Comparison of ENCODE assay signal across 25 cellular contexts in genomic region chr20:21090738-21091120, GRCh38. TPM values are rescaled to one million over a fixed set of nuclear protein-coding genes. Genes with fewer than 3 reads are reported as not detected.
DNase-seq lines count a peak whose midpoint lies in the region; ATAC-seq and TF ChIP-seq lines count a peak whose summit lies in the region.
"Had no signal": no experiment of that assay in that cellular context is flagged by ENCODE, and none has a peak within 500 bp of the region (broad histone marks: within the 10 kb centered on the region; RNA-seq: fewer than 3 reads in every experiment).

No MANE protein-coding gene starts in this region.

- no peak overlapping the region for H3K9ac ChIP-seq in iPS-15b (ENCODE audit: low read depth, low read length)

- H3K27me3 ChIP-seq in DOHH2 (ENCODE audit: control insufficient read depth, low read length) (no peaks in the 10 kb centered on the region), iPS-15b (ENCODE audit: control insufficient read depth, insufficient read depth, low read length) (peaks cover 5% of the 10 kb centered on the region), left lung (peaks cover 52 to 82% of the 10 kb centered on the region in 2 donors)
- H3K27me3 ChIP-seq: right lobe of liver had no signal

- POLR2A ChIA-PET in RWPE1 (lab: Yijun Ruan, JAX; ENCODE audit: low non-redundant PET), result interaction anchor here (0.7 kb wide), 1 partner anchor 9 kb away, joined by 3 read pairs; no protein-coding TSS in a partner anchor

- intact Hi-C loops in left lung (cut with DNase I), result no loop called here

- no peak overlapping the region for H3K27ac ChIP-seq in DOHH2 (ENCODE audit: low read depth, low read length)
- no peak overlapping the region for H3K27ac ChIP-seq in left lung
- H3K27ac ChIP-seq in RWPE1, result no peak overlapping the region
- H3K27ac ChIP-seq in caudate nucleus (ENCODE audit: low read depth, low read length), result no peak overlapping the region
- H3K27ac ChIP-seq: heart left ventricle, right lobe of liver, tibial artery had no signal

- no peak for ATAC-seq in left lung
- no peak for ATAC-seq in HG03039 (IDR thresholded peaks at IDR 0.05; ENCODE audit: unreplicated experiment)
- ATAC-seq: activated T-cell treated with anti-CD3 and anti-CD28 coated beads, Interleukin-2, amount 50 U/mL, for 4 hours; effector memory CD8-positive, alpha-beta T cell; heart left ventricle; HepG2; right lobe of liver; SK-N-SH treated with all-trans-retinoic acid at 6 μM for 48 hours; stimulated activated memory B cell treated with anti-CD40 and anti-IgM and Interleukin-4, amounts not matched to agents 10 μg/mL and 1 μg/mL and 100 μg/mL, for 72 hours had no signal

- peak overlapping the region; percentile 60 for H3K4me2 ChIP-seq in DOHH2 (ENCODE audit: low read length)

- H3K4me1 ChIP-seq in DOHH2 (ENCODE audit: control insufficient read depth, low read length) (peaks cover 20% of the 10 kb centered on the region), iPS-15b (ENCODE audit: control insufficient read depth, insufficient read depth, low read length) (peaks cover 26% of the 10 kb centered on the region), left lung (no peaks in the 10 kb centered on the region)
- H3K4me1 ChIP-seq: heart left ventricle, right lobe of liver, tibial artery had no signal

- H3K9me2 ChIP-seq in DOHH2 (replicated peaks; ENCODE audit: control insufficient read depth, low read length), result no peaks in the 10 kb centered on the region

- H3F3A ChIP-seq in DOHH2 (ENCODE audit: control insufficient read depth, insufficient read depth), result no peaks in the 10 kb centered on the region

- TF ChIP-seq CTCF in DOHH2 (IDR thresholded peaks at IDR 0.05; ENCODE audit: low read depth, low read length, poor library complexity, severe bottlenecking) (no peak), left lung (IDR thresholded peaks at IDR 0.05) (no peak), RWPE1 (conservative IDR thresholded peaks at IDR 0.05; ENCODE audit: low read depth) (no peak)

- no peaks in the 10 kb centered on the region for H3K9me3 ChIP-seq in DOHH2 (ENCODE audit: control insufficient read depth, insufficient read depth, low read length)
- H3K9me3 ChIP-seq in iPS-15b (ENCODE audit: control insufficient read depth, insufficient read depth, low read length), result no peaks in the 10 kb centered on the region
- H3K9me3 ChIP-seq in left lung, result no peaks in the 10 kb centered on the region
- H3K9me3 ChIP-seq: heart left ventricle, right lobe of liver, tibial artery had no signal

- H3K36me3 ChIP-seq in DOHH2 (ENCODE audit: control insufficient read depth, low read length) (no peaks in the 10 kb centered on the region), iPS-15b (ENCODE audit: control insufficient read depth, insufficient read depth, low read length) (no peaks in the 10 kb centered on the region), left lung (no peaks in the 10 kb centered on the region)
- H3K36me3 ChIP-seq: heart left ventricle, right lobe of liver, tibial artery had no signal

- H3K4me3 ChIP-seq in DOHH2 (ENCODE audit: low read length) (no peak overlapping the region), iPS-15b (ENCODE audit: low read depth, low read length) (peak overlapping the region; percentile 18), left lung (no peak overlapping the region)
- H3K4me3 ChIP-seq: heart left ventricle, lung, right lobe of liver, tibial artery had no signal

- no peaks in the 10 kb centered on the region for H4K20me1 ChIP-seq in DOHH2 (ENCODE audit: control insufficient read depth, insufficient read depth, low read depth, low read length)

- CTCF ChIA-PET in RWPE1 (lab: Yijun Ruan, JAX), result interaction anchor here (0.7 kb wide), 1 partner anchor 380 kb away, joined by 3 read pairs; no protein-coding TSS in a partner anchor

- H3K79me2 ChIP-seq in DOHH2 (ENCODE audit: control insufficient read depth, low read length), result no peaks in the 10 kb centered on the region

- DNase-seq in NCI-H1105 treated with DMSO at 0.1 percent for 48 hours (lab: John Stamatoyannopoulos, UW) (peak; percentile 82), NCI-H748 treated with DMSO at 0.1 percent for 48 hours (lab: John Stamatoyannopoulos, UW) (peak; percentile 88), left lung (no peak), RWPE1 (ENCODE audit: low spot score) (no peak), caudate nucleus (lab: John Stamatoyannopoulos, UW) (no peak)
- DNase-seq: activated naive CD4-positive, alpha-beta T cell treated with anti-CD3 and anti-CD28 coated beads for 36 hours; activated T-cell treated with anti-CD3 and anti-CD28 coated beads, Interleukin-2, amount 50 U/mL, for 4 hours; cerebellar nuclear complex; effector memory CD8-positive, alpha-beta T cell; EL; heart left ventricle; NCI-H187 treated with DMSO at 0.1 percent for 48 hours; right lobe of liver; T-helper 9 cell; tibial artery had no signal

RNA-seq across cellular contexts. Expression of gene LINC00237, which starts 15.4 kb away (rescaled TPM):
- total RNA-seq in left lung, result not detected
- total RNA-seq: activated naive CD4-positive, alpha-beta T cell treated with anti-CD3 and anti-CD28 coated beads for 36 hours; activated T-cell treated with anti-CD3 and anti-CD28 coated beads, Interleukin-2, amount 50 U/mL, for 4 hours; fibroblast of lung; H4; heart left ventricle; HepG2; lung; omental fat pad; right lobe of liver had no signal

RNA-seq across cellular contexts. Expression of gene KIZ, which starts 35.2 kb away (rescaled TPM):
- 10 to 100 TPM; 10.4 to 20.5 TPM for total RNA-seq in left lung

Comparison
In these comparisons a context has a peak if more than half of its experiments do, and no peak if none do; other contexts are left out.
1. DNase-seq: peak in NCI-H1105 treated with DMSO at 0.1 percent for 48 hours (single experiment) and NCI-H748 treated with DMSO at 0.1 percent for 48 hours (single experiment); none in left lung (0 of 2), RWPE1 (single experiment) and caudate nucleus (0 of 61).